ENCODE assay signal across 19 cellular contexts in genomic region chr9:82331091-82331490, GRCh38.
DNase-seq lines count a peak whose midpoint lies in the region; ATAC-seq and TF ChIP-seq lines count a peak whose summit lies in the region.
"Had no signal": no experiment of that assay in that cellular context is flagged by ENCODE, and none has a peak within 500 bp of the region (broad histone marks: within the 10 kb centered on the region; RNA-seq: fewer than 3 reads in every experiment).

No MANE protein-coding gene starts in this region.

- no peaks in the 10 kb centered on the region for H3K36me3 ChIP-seq in SJSA1
- H3K36me3 ChIP-seq: BLaER1 treated with 17β-estradiol and CSF1 and Interleukin-3, amounts not matched to agents 10 nM and 100 nM; SJCRH30 had no signal

- H3K4me3 ChIP-seq in AG10803 (ENCODE audit: low read length), result no peak overlapping the region
- H3K4me3 ChIP-seq in HFF-Myc (replicated peaks; ENCODE audit: low read depth, low read length), result no peak overlapping the region
- H3K4me3 ChIP-seq in SJSA1, result no peak overlapping the region
- H3K4me3 ChIP-seq in fibroblast of the aortic adventitia (ENCODE audit: low read depth, low read length), result no peak overlapping the region
- H3K4me3 ChIP-seq: BLaER1 treated with 17β-estradiol and CSF1 and Interleukin-3, amounts not matched to agents 10 nM and 100 nM; SJCRH30 had no signal

- H3K27me3 ChIP-seq in SJSA1 (replicated peaks), result no peaks in the 10 kb centered on the region
- no peaks in the 10 kb centered on the region for H3K27me3 ChIP-seq in foreskin keratinocyte
- H3K27me3 ChIP-seq: BLaER1 treated with 17β-estradiol and CSF1 and Interleukin-3, amounts not matched to agents 10 nM and 100 nM; SJCRH30 had no signal

- peaks cover 29% of the 10 kb centered on the region for H3K4me1 ChIP-seq in SJSA1 (replicated peaks)
- H3K4me1 ChIP-seq in foreskin keratinocyte, result peaks cover 25% of the 10 kb centered on the region
- H3K4me1 ChIP-seq: BLaER1 treated with 17β-estradiol and CSF1 and Interleukin-3, amounts not matched to agents 10 nM and 100 nM had no signal

- H3K9me3 ChIP-seq in SJSA1 (replicated peaks), result no peaks in the 10 kb centered on the region

- H3K27ac ChIP-seq in SJSA1, result peak overlapping the region; percentile 89
- H3K27ac ChIP-seq in foreskin keratinocyte, result no peak overlapping the region
- H3K27ac ChIP-seq: BLaER1 treated with 17β-estradiol and CSF1 and Interleukin-3, amounts not matched to agents 10 nM and 100 nM; SJCRH30 had no signal

- ATAC-seq in GM21360 (IDR thresholded peaks at IDR 0.05; ENCODE audit: unreplicated experiment) (no peak), HG03095 (IDR thresholded peaks at IDR 0.05; ENCODE audit: unreplicated experiment) (no peak), foreskin keratinocyte (no peak)

- TF ChIP-seq CTCF in AG10803 (conservative IDR thresholded peaks at IDR 0.05; ENCODE audit: low read length) (no peak), HFF-Myc (IDR thresholded peaks at IDR 0.05; ENCODE audit: low read depth, low read length, missing control alignments) (no peak), fibroblast of the aortic adventitia (IDR thresholded peaks at IDR 0.05; ENCODE audit: insufficient read depth, low read length) (no peak), foreskin keratinocyte (conservative IDR thresholded peaks at IDR 0.05) (no peak)

- DNase-seq in AG10803 (ENCODE audit: low read depth) (peak; percentile 45), HFF-Myc (ENCODE audit: extremely low read depth, low read depth) (peak; percentile 30), SJSA1 (ENCODE audit: low read depth in 1 of 2, low spot score in 2 of 2) (no peak), fibroblast of the aortic adventitia (ENCODE audit: low read depth) (peak; percentile 17), NCI-H2171 treated with DMSO at 0.1 percent for 48 hours (lab: John Stamatoyannopoulos, UW) (no peak), foreskin keratinocyte (no peak)
- DNase-seq: Calu3; CD4-positive, alpha-beta memory T cell; DMS153; H9; NCI-H1417; NCI-H1694 treated with DMSO at 0.1 percent for 48 hours; NCI-H2081 treated with DMSO at 0.1 percent for 48 hours; NCI-H446; NCI-H526 treated with DMSO at 0.1 percent for 48 hours; SJCRH30 had no signal

Comparison
In these comparisons a context has a peak if more than half of its experiments do, and no peak if none do; other contexts are left out.
1. DNase-seq: peak in AG10803 (single experiment), HFF-Myc (single experiment) and fibroblast of the aortic adventitia (single experiment); none in SJSA1 (0 of 2), NCI-H2171 treated with DMSO at 0.1 percent for 48 hours (single experiment) and foreskin keratinocyte (0 of 2).